Comparison of ENCODE assay signal across 8 cellular contexts in the genomic region with DNA sequence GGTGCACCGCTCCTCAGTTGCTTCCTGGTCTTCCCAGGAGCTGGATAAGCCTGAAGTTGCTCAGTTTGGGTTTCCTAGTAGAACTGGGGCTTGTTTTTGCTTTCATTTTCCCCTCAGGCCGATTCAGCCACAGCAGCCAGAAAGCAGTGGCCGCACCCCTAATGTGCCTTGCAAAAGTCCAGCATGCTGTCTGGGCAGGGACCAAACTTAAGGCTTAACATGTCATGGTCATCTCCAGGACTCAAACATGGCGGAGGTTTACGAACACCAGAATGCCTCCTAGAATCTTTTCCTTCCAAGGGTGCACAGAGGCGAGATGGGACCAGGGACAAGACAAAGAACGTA. TPM values are rescaled to one million over a fixed set of nuclear protein-coding genes. Genes with fewer than 3 reads are reported as not detected.
A peak's percentile ranks its signal among the peaks of the same experiment; 100 is the strongest.
DNase-seq lines count a peak whose midpoint lies in the region; ATAC-seq and TF ChIP-seq lines count a peak whose summit lies in the region.

No MANE protein-coding gene starts in this region.

- no peak for ATAC-seq in natural killer cell

- peak overlapping the region; percentile 95 for H3K4me3 Mint-ChIP-seq in T-helper 2 cell treated with Interferon-gamma antibody and Interleukin-4, amounts not matched to agents 5 μg/mL and 100 μg/mL, for 36 hours
- H3K4me3 Mint-ChIP-seq in natural killer cell: peak overlapping the region; percentile 97

- no peaks in the 10 kb centered on the region for H3K9me3 ChIP-seq in Peyer's patch

- H3K27ac ChIP-seq in Peyer's patch: peak overlapping the region; percentile 88 to 98 (median 92)
- H3K27ac ChIP-seq in coronary artery: peak overlapping the region; percentile 88 to 93

- no peaks in the 10 kb centered on the region for H3K27me3 Mint-ChIP-seq in T-helper 2 cell treated with Interferon-gamma antibody and Interleukin-4, amounts not matched to agents 5 μg/mL and 100 μg/mL, for 36 hours (ENCODE audit: low read depth)
- no peaks in the 10 kb centered on the region for H3K27me3 Mint-ChIP-seq in natural killer cell (ENCODE audit: low read depth in 2 of 2)

- peak; percentile 25 for DNase-seq in T-helper 2 cell treated with Interferon-gamma antibody and Interleukin-4, amounts not matched to agents 5 μg/mL and 100 μg/mL, for 36 hours (ENCODE audit: low spot score)
- DNase-seq in T-helper 2 cell: no peak
- peak in 1 of 3 donors; percentile 57 for DNase-seq in Peyer's patch
- peak; percentile 75 for DNase-seq in coronary artery (ENCODE audit: low spot score)
- no peak for DNase-seq in natural killer cell
- no peak for DNase-seq in NCI-H345 (lab: John Stamatoyannopoulos, UW)
- DNase-seq in medulla oblongata (ENCODE audit: extremely low spot score): no peak
- no peak for DNase-seq in posterior cingulate gyrus

- TF ChIP-seq POLR2A in Peyer's patch (IDR thresholded peaks at IDR 0.05): no peak

- peak overlapping the region; percentile 96 for H3K27ac Mint-ChIP-seq in T-helper 2 cell treated with Interferon-gamma antibody and Interleukin-4, amounts not matched to agents 5 μg/mL and 100 μg/mL, for 36 hours
- H3K27ac Mint-ChIP-seq in natural killer cell: peak overlapping the region; percentile 98 to 99

- H3K4me3 ChIP-seq in Peyer's patch (peak overlapping the region; percentile 42 to 73 (median 60)), coronary artery (peak overlapping the region; percentile 78)

- H3K36me3 ChIP-seq in Peyer's patch: peaks cover 0 to 45% (median 0%) of the 10 kb centered on the region in 3 donors

- peaks cover 45% of the 10 kb centered on the region for H3K36me3 Mint-ChIP-seq in T-helper 2 cell treated with Interferon-gamma antibody and Interleukin-4, amounts not matched to agents 5 μg/mL and 100 μg/mL, for 36 hours (ENCODE audit: low read depth)
- H3K36me3 Mint-ChIP-seq in natural killer cell: no peaks in the 10 kb centered on the region

- intact Hi-C loops in natural killer cell (cut with micrococcal nuclease): no loop called here
- intact Hi-C loops in posterior cingulate gyrus (cut with DNase I): no loop called here

- peaks cover 0 to 59% (median 15%) of the 10 kb centered on the region in 4 donors for H3K4me1 ChIP-seq in Peyer's patch

- no peak for TF ChIP-seq CTCF in Peyer's patch (IDR thresholded peaks at IDR 0.05)
- no peak for TF ChIP-seq CTCF in coronary artery (IDR thresholded peaks at IDR 0.05)
- no peak for TF ChIP-seq CTCF in natural killer cell (IDR thresholded peaks at IDR 0.05)

- peaks cover 65% of the 10 kb centered on the region for H3K4me1 Mint-ChIP-seq in T-helper 2 cell treated with Interferon-gamma antibody and Interleukin-4, amounts not matched to agents 5 μg/mL and 100 μg/mL, for 36 hours (ENCODE audit: low read depth)
- peaks cover 36 to 54% of the 10 kb centered on the region in 2 donors for H3K4me1 Mint-ChIP-seq in natural killer cell

- no peaks in the 10 kb centered on the region for H3K27me3 ChIP-seq in Peyer's patch

- no peaks in the 10 kb centered on the region for H3K9me3 Mint-ChIP-seq in T-helper 2 cell treated with Interferon-gamma antibody and Interleukin-4, amounts not matched to agents 5 μg/mL and 100 μg/mL, for 36 hours
- H3K9me3 Mint-ChIP-seq in natural killer cell: no peaks in the 10 kb centered on the region

RNA-seq across cellular contexts. Expression of a gene that starts 2.5 kb away (rescaled TPM):
- total RNA-seq in Peyer's patch (not detected), natural killer cell (not detected)

RNA-seq across cellular contexts. Expression of a gene that starts 2.7 kb away (rescaled TPM):
- 10 to 100 TPM; 51.5 to 71.2 (median 61.3) TPM for total RNA-seq in Peyer's patch
- 10 to 100 TPM; 19.7 to 22.0 (median 21.2) TPM for total RNA-seq in natural killer cell

RNA-seq across cellular contexts. Expression of a gene that starts 17.3 kb away (rescaled TPM):
- total RNA-seq in Peyer's patch (10 to 100 TPM; 38.7 to 68.8 (median 50.3) TPM), natural killer cell (10 to 100 TPM; 58.0 to 73.1 (median 69.3) TPM)

RNA-seq across cellular contexts. Expression of a gene that starts 18.3 kb away (rescaled TPM):
- total RNA-seq in Peyer's patch (10 to 100 TPM; 16.5 to 30.5 (median 22.9) TPM), natural killer cell (10 to 100 TPM; 18.3 to 27.2 (median 23.2) TPM)

RNA-seq across cellular contexts. Expression of a gene that starts 20.6 kb away (rescaled TPM):
- total RNA-seq in Peyer's patch (10 to 100 TPM in 1 of 4 donors, 1 to 10 TPM in 3; 5.4 to 11.6 (median 8.8) TPM), natural killer cell (not detected)

Comparison
In these comparisons a context has a peak if more than half of its experiments do, and no peak if none do; other contexts are left out.
1. DNase-seq: peak in T-helper 2 cell treated with Interferon-gamma antibody and Interleukin-4, amounts not matched to agents 5 μg/mL and 100 μg/mL, for 36 hours (single experiment) and coronary artery (single experiment); none in T-helper 2 cell (0 of 5), natural killer cell (single experiment), NCI-H345 (single experiment), medulla oblongata (single experiment) and posterior cingulate gyrus (0 of 10).